ENCODE assay signal across 14 cellular contexts in genomic region chr4:112704322-112704721, GRCh38.
DNase-seq lines count a peak whose midpoint lies in the region; ATAC-seq and TF ChIP-seq lines count a peak whose summit lies in the region.
"Had no signal": no experiment of that assay in that cellular context is flagged by ENCODE, and none has a peak within 500 bp of the region (broad histone marks: within the 10 kb centered on the region; RNA-seq: fewer than 3 reads in every experiment).

No MANE protein-coding gene starts in this region.

- H3K4me1 ChIP-seq in Caco-2 (no peaks in the 10 kb centered on the region), HEK293 (ENCODE audit: control insufficient read depth, insufficient read depth, low read length) (no peaks in the 10 kb centered on the region)

- H3K4me3 ChIP-seq in Caco-2 (ENCODE audit: low read depth, low read length) (no peak overlapping the region), HEK293 (ENCODE audit: low read depth, low read length) (no peak overlapping the region)

- CTCF ChIA-PET in Caco-2 (lab: Charles Lee) (interaction anchor here (0.7 kb wide), 1 partner anchor 22 kb away, joined by 3 read pairs; no protein-coding TSS in a partner anchor), HEK293 (lab: Yijun Ruan, JAX) (no interaction called here)

- no peak for ATAC-seq in naive thymus-derived CD8-positive, alpha-beta T cell
- ATAC-seq in left cardiac atrium (no peak), HG02885 (IDR thresholded peaks at IDR 0.05; ENCODE audit: poor library complexity, unreplicated experiment) (no peak)
- ATAC-seq: gastroesophageal sphincter had no signal

- peaks cover 2% of the 10 kb centered on the region; the same call in 1 of the 2 replicates for H3K27me3 ChIP-seq in Caco-2 (replicated peaks; ENCODE audit: control insufficient read depth, insufficient read depth, low read length)
- H3K27me3 ChIP-seq: gastroesophageal sphincter had no signal

- H3K9me3 Mint-ChIP-seq in Caco-2 (ENCODE audit: unreplicated experiment) (no peaks in the 10 kb centered on the region), brain (peaks cover 0 to 7% (median 0%) of the 10 kb centered on the region in 5 experiments)
- no peaks in the 10 kb centered on the region for H3K9me3 Mint-ChIP-seq in naive thymus-derived CD8-positive, alpha-beta T cell

- peak overlapping the region; percentile 66 for H3K4me3 Mint-ChIP-seq in Caco-2 (ENCODE audit: unreplicated experiment)
- H3K4me3 Mint-ChIP-seq in brain = peak overlapping the region; percentile 89 to 94 (median 92)
- peak overlapping the region; percentile 75 to 90 (median 86) for H3K4me3 Mint-ChIP-seq in naive thymus-derived CD8-positive, alpha-beta T cell

- H3K36me3 ChIP-seq in Caco-2 (ENCODE audit: control insufficient read depth, insufficient read depth, low read length) (no peaks in the 10 kb centered on the region), HEK293 (ENCODE audit: control insufficient read depth in 2 of 2, insufficient read depth in 1 of 2, low read length in 2 of 2) (no peaks in the 10 kb centered on the region)
- H3K36me3 ChIP-seq: gastroesophageal sphincter had no signal

- no peak for DNase-seq in Caco-2
- DNase-seq in naive thymus-derived CD8-positive, alpha-beta T cell = no peak
- no peak for DNase-seq in left cardiac atrium
- DNase-seq in DMS153 treated with DMSO at 0.1 percent for 48 hours (lab: John Stamatoyannopoulos, UW; ENCODE audit: unreplicated experiment) = no peak
- DNase-seq in SW 1271 (lab: John Stamatoyannopoulos, UW) = no peak
- DNase-seq: midbrain; SIG-M5; small intestine; stimulated activated naive CD4-positive, alpha-beta T cell treated with Interleukin-2 at 50 U/mL for 16 hours had no signal

- H3K4me1 Mint-ChIP-seq in Caco-2 (ENCODE audit: low read depth, unreplicated experiment) = peaks cover 12% of the 10 kb centered on the region
- peaks cover 23% of the 10 kb centered on the region for H3K4me1 Mint-ChIP-seq in brain
- H3K4me1 Mint-ChIP-seq in naive thymus-derived CD8-positive, alpha-beta T cell = peaks cover 11 to 23% (median 20%) of the 10 kb centered on the region in 4 donors

- no TSS peak for BruUV-seq in Caco-2 (replicated peaks; lab: Mats Ljungman, UMichigan)

- H3K27ac ChIP-seq in HEK293 (ENCODE audit: extremely low read depth, low read depth, low read length) = no peak overlapping the region
- H3K27ac ChIP-seq: gastroesophageal sphincter, KMS-11 had no signal

- H3K27ac Mint-ChIP-seq in Caco-2 (ENCODE audit: unreplicated experiment) = no peak overlapping the region
- H3K27ac Mint-ChIP-seq in brain = peak overlapping the region in 2 of 5 experiments; percentile 16 to 26
- H3K27ac Mint-ChIP-seq in naive thymus-derived CD8-positive, alpha-beta T cell = peak overlapping the region in 2 of 10 donors; percentile 40 to 49

- H3K36me3 Mint-ChIP-seq in Caco-2 (ENCODE audit: insufficient read depth, unreplicated experiment) (no peaks in the 10 kb centered on the region), brain (no peaks in the 10 kb centered on the region)
- no peaks in the 10 kb centered on the region for H3K36me3 Mint-ChIP-seq in naive thymus-derived CD8-positive, alpha-beta T cell

- H3K27me3 Mint-ChIP-seq in Caco-2 (ENCODE audit: insufficient read depth, unreplicated experiment) = peaks cover 27% of the 10 kb centered on the region
- H3K27me3 Mint-ChIP-seq in brain = peaks cover 18% of the 10 kb centered on the region
- H3K27me3 Mint-ChIP-seq in naive thymus-derived CD8-positive, alpha-beta T cell = peaks cover 33 to 69% (median 53%) of the 10 kb centered on the region in 5 donors

- POLR2A ChIA-PET in Caco-2 (lab: Charles Lee) (no interaction called here), HEK293 (lab: Yijun Ruan, JAX) (no interaction called here)
- POLR2A ChIA-PET in naive thymus-derived CD8-positive, alpha-beta T cell (lab: Charles Lee) = no interaction called here

- no peak for TF ChIP-seq CTCF in Caco-2 (IDR thresholded peaks at IDR 0.05; ENCODE audit: insufficient read depth in 1 of 2, low read depth in 1 of 2, low read length in 1 of 2, severe bottlenecking in 1 of 2, unreplicated experiment in 1 of 2)
- no peak for TF ChIP-seq CTCF in HEK293 (tag by site-specific recombination; IDR thresholded peaks at IDR 0.05)
- TF ChIP-seq CTCF in brain (conservative IDR thresholded peaks at IDR 0.05) = no peak

- H3K9me3 ChIP-seq in Caco-2 (no peaks in the 10 kb centered on the region), HEK293 (ENCODE audit: control insufficient read depth, insufficient read depth, low read depth, low read length) (no peaks in the 10 kb centered on the region)
- H3K9me3 ChIP-seq: gastroesophageal sphincter had no signal

- intact Hi-C loops in Caco-2 (cut with micrococcal nuclease; ENCODE audit: unreplicated experiment) (loop anchor here (2.0 kb wide), 1 partner anchor 68 kb away; the partner anchor contains the start of genes LARP7 and ZGRF1), left cardiac atrium (cut with DNase I) (no loop called here)

TF ChIP-seq in HEK293, 187 proteins besides CTCF, POLR2A, EP300 and RAD21:
- no peak for TF ChIP-seq KLF8 (tag by site-specific recombination; IDR thresholded peaks at IDR 0.05)
- peak; percentile 85 for TF ChIP-seq PRDM1 (tag by site-specific recombination; IDR thresholded peaks at IDR 0.05)
- TF ChIP-seq ZNF155 (tag by site-specific recombination; IDR thresholded peaks at IDR 0.05) = no peak
- peak; percentile 78 for TF ChIP-seq ZNF366 (tag by site-specific recombination; conservative IDR thresholded peaks at IDR 0.05)
- no peak for TF ChIP-seq ZNF140 (tag by site-specific recombination; IDR thresholded peaks at IDR 0.05)
